ENCODE assay signal across 13 cellular contexts in the genomic region with DNA sequence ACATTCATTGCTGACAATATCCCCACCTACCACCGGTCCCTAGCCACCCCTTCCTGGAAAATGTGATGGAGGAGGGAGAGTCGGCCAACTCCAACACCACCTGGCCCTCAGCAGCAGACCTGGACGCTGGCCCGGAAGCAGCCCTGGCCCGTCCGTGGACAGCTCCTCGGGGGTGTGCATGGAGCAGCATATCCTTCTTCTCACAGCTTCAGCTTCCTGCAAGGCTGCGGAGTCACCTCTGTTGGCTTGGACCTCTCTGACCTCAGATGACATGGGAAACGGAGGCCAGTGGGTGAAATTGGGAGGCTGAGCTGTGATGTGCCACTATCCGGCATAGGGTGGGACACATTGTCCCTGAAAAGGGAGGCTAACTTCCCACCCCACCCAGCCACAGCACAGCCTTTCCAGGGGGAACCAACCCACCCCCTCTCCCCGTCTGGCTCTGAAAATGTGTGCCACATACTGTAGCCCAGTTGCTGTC. TPM values are rescaled to one million over a fixed set of nuclear protein-coding genes. Genes with fewer than 3 reads are reported as not detected.
DNase-seq lines count a peak whose midpoint lies in the region; ATAC-seq and TF ChIP-seq lines count a peak whose summit lies in the region.
"Had no signal": no experiment of that assay in that cellular context is flagged by ENCODE, and none has a peak within 500 bp of the region (broad histone marks: within the 10 kb centered on the region; RNA-seq: fewer than 3 reads in every experiment).

No MANE protein-coding gene starts in this region.

- intact Hi-C loops in mammary epithelial cell (cut with micrococcal nuclease), result no loop called here
- intact Hi-C loops in heart right ventricle (cut with DNase I), result loop anchor here in 1 of 10 donors (2.0 to 5.0 kb wide), 2 partner anchors 86 to 134 kb away; no protein-coding TSS in a partner anchor
- intact Hi-C loops in psoas muscle (cut with DNase I), result no loop called here

- H3K4me3 ChIP-seq in mammary epithelial cell (replicated peaks in 1 of 3; ENCODE audit: insufficient read depth in 1 of 3, low read depth in 2 of 3, low read length in 3 of 3), result no peak overlapping the region
- peak overlapping the region in 1 of 10 donors; percentile 16 for H3K4me3 ChIP-seq in heart right ventricle
- H3K4me3 ChIP-seq in psoas muscle, result no peak overlapping the region
- H3K4me3 ChIP-seq in WERI-Rb-1 (ENCODE audit: low read depth, low read length), result no peak overlapping the region
- H3K4me3 ChIP-seq in MG63, result no peak overlapping the region

- no peak overlapping the region for H3K4me2 ChIP-seq in mammary epithelial cell (ENCODE audit: insufficient read depth, low read depth, low read length)

- H2AFZ ChIP-seq in mammary epithelial cell (ENCODE audit: low read depth, low read length), result peak overlapping the region; percentile 42

- H3K36me3 ChIP-seq in mammary epithelial cell (ENCODE audit: insufficient read depth, low read length) (no peaks in the 10 kb centered on the region), heart right ventricle (no peaks in the 10 kb centered on the region), psoas muscle (ENCODE audit: insufficient read depth in 1 of 2, low read depth in 1 of 2) (no peaks in the 10 kb centered on the region), WERI-Rb-1 (no peaks in the 10 kb centered on the region), MG63 (no peaks in the 10 kb centered on the region)

- CTCF ChIA-PET in mammary epithelial cell (lab: Charles Lee; ENCODE audit: low non-redundant PET), result no interaction called here

- H3K9ac ChIP-seq in mammary epithelial cell (ENCODE audit: insufficient read depth, low read length), result no peak overlapping the region

- ATAC-seq in heart right ventricle (peak; percentile 88 to 96 (median 92)), psoas muscle (peak; percentile 25 to 72 (median 47))

- dilution Hi-C loops in mammary epithelial cell (cut with HindIII; ENCODE audit: low sequenced_read_pairs), result no loop called here

- H3K27ac ChIP-seq in mammary epithelial cell (ENCODE audit: insufficient read depth, low read depth, low read length) (no peak overlapping the region), heart right ventricle (peak overlapping the region in 9 of 10 donors; percentile 31 to 81 (median 59)), psoas muscle (no peak overlapping the region), WERI-Rb-1 (no peak overlapping the region)

- no peaks in the 10 kb centered on the region for H3K79me2 ChIP-seq in mammary epithelial cell (ENCODE audit: insufficient read depth, low read length)

- no peaks in the 10 kb centered on the region for H3K27me3 ChIP-seq in mammary epithelial cell (ENCODE audit: insufficient read depth, low read length)
- H3K27me3 ChIP-seq in heart right ventricle, result peaks cover 0 to 9% (median 0%) of the 10 kb centered on the region in 7 donors
- H3K27me3 ChIP-seq in psoas muscle (ENCODE audit: insufficient read depth in 3 of 3, low read length in 2 of 3), result no peaks in the 10 kb centered on the region
- no peaks in the 10 kb centered on the region for H3K27me3 ChIP-seq in WERI-Rb-1 (ENCODE audit: insufficient read depth, low read depth, severe bottlenecking)
- no peaks in the 10 kb centered on the region for H3K27me3 ChIP-seq in MG63

- 30% methylated on average over 6 of the region's 11 CpGs for WGBS in mammary epithelial cell (ENCODE audit: low coverage, missing lambda C conversion rate)
- WGBS in heart right ventricle, 2 donors, result 20 to 33% methylated on average over 11 of the region's 11 CpGs
- WGBS in psoas muscle, 3 donors, result 4 to 9% (median 7%) methylated on average over 11 of the region's 11 CpGs

- in situ Hi-C loops in mammary epithelial cell (cut with MboI; ENCODE audit: low sequenced_read_pairs in 2 of 2), result no loop called here

- H3K9me3 ChIP-seq in mammary epithelial cell (replicated peaks; ENCODE audit: insufficient read depth, low read length), result no peaks in the 10 kb centered on the region
- H3K9me3 ChIP-seq in heart right ventricle, result no peaks in the 10 kb centered on the region
- no peaks in the 10 kb centered on the region for H3K9me3 ChIP-seq in psoas muscle
- H3K9me3 ChIP-seq in WERI-Rb-1 (ENCODE audit: severe bottlenecking), result no peaks in the 10 kb centered on the region
- H3K9me3 ChIP-seq in MG63, result no peaks in the 10 kb centered on the region

- BruUV-seq in mammary epithelial cell (replicated peaks; lab: Mats Ljungman, UMichigan), result no TSS peak

- DNase-seq in NCI-H446 (lab: John Stamatoyannopoulos, UW) (peak; percentile 64 to 75), mammary epithelial cell (no peak), heart right ventricle (peak; percentile 70 to 82), psoas muscle (peak; percentile 52 to 69), NCI-H2171 treated with DMSO at 0.1 percent for 48 hours (lab: John Stamatoyannopoulos, UW) (no peak), WERI-Rb-1 (no peak), foreskin melanocyte (no peak), MG63 (no peak)
- DNase-seq: activated naive CD4-positive, alpha-beta T cell treated with anti-CD3 and anti-CD28 coated beads, Interleukin-2, amount 10 ng/mL, durations not matched to agents 7 days and 5 days; KG1; NCI-H187; NCI-H69; nephron progenitor cell had no signal

- H4K20me1 ChIP-seq in mammary epithelial cell (ENCODE audit: insufficient read depth, low read length), result no peaks in the 10 kb centered on the region

- peaks cover 15% of the 10 kb centered on the region for H3K4me1 ChIP-seq in mammary epithelial cell (ENCODE audit: insufficient read depth, low read length)
- peaks cover 3 to 51% (median 27%) of the 10 kb centered on the region in 9 donors for H3K4me1 ChIP-seq in heart right ventricle
- no peaks in the 10 kb centered on the region for H3K4me1 ChIP-seq in psoas muscle

- no peak for TF ChIP-seq CTCF in mammary epithelial cell (conservative IDR thresholded peaks at IDR 0.05 in 1 of 2, IDR thresholded peaks at IDR 0.05 in 1 of 2; ENCODE audit: extremely low read depth in 1 of 2, insufficient read depth in 1 of 2, low read depth in 1 of 2, low read length in 2 of 2)
- TF ChIP-seq CTCF in heart right ventricle (IDR thresholded peaks at IDR 0.05), result no peak
- no peak for TF ChIP-seq CTCF in psoas muscle (IDR thresholded peaks at IDR 0.05)
- no peak for TF ChIP-seq CTCF in WERI-Rb-1 (IDR thresholded peaks at IDR 0.05; ENCODE audit: low read depth, low read length)

RNA-seq across cellular contexts. Expression of gene LTA4H, which starts 42.9 kb away (rescaled TPM):
- total RNA-seq in mammary epithelial cell (100 to 1,000 TPM; 103 to 110 TPM), heart right ventricle (10 to 100 TPM; 31.8 to 50.6 (median 39.4) TPM), psoas muscle (10 to 100 TPM; 27.5 to 51.2 (median 33.4) TPM)
- polyA plus RNA-seq in mammary epithelial cell (98.9 TPM), heart right ventricle (10 to 100 TPM; 25.2 to 25.6 TPM), psoas muscle (10 to 100 TPM; 18.6 to 41.4 (median 22.2) TPM)
- polyA minus RNA-seq in mammary epithelial cell, result 93.9 TPM
- 45.7 and 50.4 TPM in 2 replicates for total RNA-seq in MG63 (2014; rRNA removed; shearing (Covaris generic); ENCODE audit: low replicate concordance)

Comparison
In these comparisons a context has a peak if more than half of its experiments do, and no peak if none do; other contexts are left out.
1. DNase-seq: peak in NCI-H446 (2 of 2), heart right ventricle (2 of 2) and psoas muscle (2 of 2); none in mammary epithelial cell (single experiment), NCI-H2171 treated with DMSO at 0.1 percent for 48 hours (single experiment), WERI-Rb-1 (single experiment), foreskin melanocyte (single experiment) and MG63 (single experiment).
2. H3K27ac ChIP-seq: peak in heart right ventricle (9 of 10); none in mammary epithelial cell (single experiment), psoas muscle (single experiment) and WERI-Rb-1 (single experiment).